Comparison of ENCODE assay signal across 10 cellular contexts in the genomic region with DNA sequence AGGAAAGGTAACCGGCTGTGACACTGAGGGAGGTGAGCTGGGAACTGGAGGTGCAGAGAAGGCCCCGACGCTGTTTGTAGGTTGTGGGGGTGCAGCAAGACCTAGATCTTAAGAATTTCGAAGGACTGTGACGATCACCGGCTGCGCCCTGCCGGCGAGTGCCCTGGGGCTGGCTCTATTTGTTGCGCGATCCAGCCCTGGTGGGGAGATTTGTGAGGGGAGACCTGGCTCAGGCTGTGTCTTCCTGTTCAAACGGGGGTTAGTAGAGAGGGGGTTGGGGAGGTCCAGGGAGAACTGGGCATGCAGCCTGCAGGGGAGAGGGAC. TPM values are rescaled to one million over a fixed set of nuclear protein-coding genes. Genes with fewer than 3 reads are reported as not detected.
DNase-seq lines count a peak whose midpoint lies in the region; ATAC-seq and TF ChIP-seq lines count a peak whose summit lies in the region.
"Not testable (repeated sequence)": the region's sequence is repeated elsewhere in the genome, so short reads cannot be mapped to it uniquely, and the experiment has no call there.
"Had no signal": no experiment of that assay in that cellular context is flagged by ENCODE, and none has a peak within 500 bp of the region (broad histone marks: within the 10 kb centered on the region; RNA-seq: fewer than 3 reads in every experiment).

No MANE protein-coding gene starts in this region.

- H3K27ac Mint-ChIP-seq in T-cell: peak overlapping the region in 1 of 2 donors; percentile 73
- peak overlapping the region; percentile 85 for H3K27ac Mint-ChIP-seq in activated naive CD8-positive, alpha-beta T cell treated with anti-CD3 and anti-CD28 coated beads for 36 hours
- not testable (repeated sequence) for H3K27ac Mint-ChIP-seq in endodermal cell
- H3K27ac Mint-ChIP-seq in naive thymus-derived CD8-positive, alpha-beta T cell: peak overlapping the region; percentile 66 to 96 (median 92)
- peak overlapping the region; percentile 52 for H3K27ac Mint-ChIP-seq in stimulated activated effector memory CD8-positive, alpha-beta T cell treated with anti-CD3 and anti-CD28 coated beads, Interleukin-12 subunit alpha, Interleukin-12 subunit beta, amount 100 ng/mL, for 72 hours

- H3K4me3 Mint-ChIP-seq in T-cell: peak overlapping the region in 2 of 3 donors; percentile 61 to 67
- H3K4me3 Mint-ChIP-seq in activated naive CD8-positive, alpha-beta T cell treated with anti-CD3 and anti-CD28 coated beads for 36 hours: peak overlapping the region; percentile 85
- peak overlapping the region; percentile 39 for H3K4me3 Mint-ChIP-seq in endodermal cell
- peak overlapping the region; percentile 79 to 98 (median 87) for H3K4me3 Mint-ChIP-seq in naive thymus-derived CD8-positive, alpha-beta T cell
- H3K4me3 Mint-ChIP-seq in stimulated activated effector memory CD8-positive, alpha-beta T cell treated with anti-CD3 and anti-CD28 coated beads, Interleukin-12 subunit alpha, Interleukin-12 subunit beta, amount 100 ng/mL, for 72 hours: peak overlapping the region; percentile 76

- peak; percentile 63 to 85 (median 68) for ATAC-seq in T-cell (replicated peaks in 1 of 4)
- peak; percentile 69 to 84 for ATAC-seq in naive thymus-derived CD8-positive, alpha-beta T cell
- peak; percentile 5 for ATAC-seq in stimulated activated effector memory CD8-positive, alpha-beta T cell treated with anti-CD3 and anti-CD28 coated beads, Interleukin-12 subunit alpha, Interleukin-12 subunit beta, amount 100 ng/mL, for 72 hours

- H3K27me3 ChIP-seq in endodermal cell (ENCODE audit: control insufficient read depth, insufficient read depth, low read length, poor library complexity, severe bottlenecking): not testable (repeated sequence)

- peak in 17 of 34 experiments; percentile 5 to 46 (median 26) for DNase-seq in T-cell
- DNase-seq in activated CD8-positive, alpha-beta memory T cell treated with anti-CD3 and anti-CD28 coated beads, Interleukin-2, amount 50 U/mL, for 4 hours: peak; percentile 44
- DNase-seq in activated naive CD8-positive, alpha-beta T cell treated with anti-CD3 and anti-CD28 coated beads for 36 hours; endodermal cell; stimulated activated effector memory CD8-positive, alpha-beta T cell treated with anti-CD3 and anti-CD28 coated beads, Interleukin-12 subunit alpha, Interleukin-12 subunit beta, amount 100 ng/mL, for 72 hours (ENCODE audit: low spot score in 2 of 2): not testable (repeated sequence)
- DNase-seq in naive thymus-derived CD8-positive, alpha-beta T cell: peak in 9 of 10 donors; percentile 15 to 72 (median 63)

- TF ChIP-seq CTCF in endodermal cell (conservative IDR thresholded peaks at IDR 0.05): not testable (repeated sequence)

- H3K27ac ChIP-seq in endodermal cell (ENCODE audit: low read depth, low read length): not testable (repeated sequence)

- H3K9me3 Mint-ChIP-seq in T-cell; activated naive CD8-positive, alpha-beta T cell treated with anti-CD3 and anti-CD28 coated beads for 36 hours; endodermal cell; naive thymus-derived CD8-positive, alpha-beta T cell; stimulated activated effector memory CD8-positive, alpha-beta T cell treated with anti-CD3 and anti-CD28 coated beads, Interleukin-12 subunit alpha, Interleukin-12 subunit beta, amount 100 ng/mL, for 72 hours: not testable (repeated sequence)

- H3K9ac ChIP-seq in ES-I3 (ENCODE audit: low read depth, low read length): peak overlapping the region; percentile 24; the same call in 1 of the 2 replicates
- not testable (repeated sequence) for H3K9ac ChIP-seq in endodermal cell (ENCODE audit: extremely low read depth, low read length, poor library complexity, severe bottlenecking)

- H3K36me3 Mint-ChIP-seq in T-cell; endodermal cell (ENCODE audit: low read depth); naive thymus-derived CD8-positive, alpha-beta T cell; stimulated activated effector memory CD8-positive, alpha-beta T cell treated with anti-CD3 and anti-CD28 coated beads, Interleukin-12 subunit alpha, Interleukin-12 subunit beta, amount 100 ng/mL, for 72 hours: not testable (repeated sequence)
- peaks cover 22% of the 10 kb centered on the region for H3K36me3 Mint-ChIP-seq in activated naive CD8-positive, alpha-beta T cell treated with anti-CD3 and anti-CD28 coated beads for 36 hours

- POLR2A ChIA-PET in T-cell (lab: Charles Lee): not testable (repeated sequence)
- POLR2A ChIA-PET in naive thymus-derived CD8-positive, alpha-beta T cell (lab: Charles Lee): interaction anchor here (1.0 to 8.5 kb wide), 3 partner anchors 36 to 71 kb away, joined by 4 to 98 read pairs (median 18); a partner anchor contains a TSS

- not testable (repeated sequence) for H3K4me1 ChIP-seq in ES-I3 (ENCODE audit: insufficient read depth, low read length); endodermal cell (ENCODE audit: control insufficient read depth, insufficient read depth, low read length)

- 27% methylated on average over 2 of the region's 12 CpGs; no CpG with 5 or more reads in 1 of the 2 experiments for WGBS in endodermal cell (ENCODE audit: insufficient coverage in 1 of 2, insufficient read length in 1 of 2), 2 experiments

- not testable (repeated sequence) for H3K4me1 Mint-ChIP-seq in T-cell, endodermal cell
- peaks cover 18% of the 10 kb centered on the region for H3K4me1 Mint-ChIP-seq in activated naive CD8-positive, alpha-beta T cell treated with anti-CD3 and anti-CD28 coated beads for 36 hours
- peaks cover 3 to 22% (median 14%) of the 10 kb centered on the region in 4 donors for H3K4me1 Mint-ChIP-seq in naive thymus-derived CD8-positive, alpha-beta T cell
- peaks cover 14% of the 10 kb centered on the region for H3K4me1 Mint-ChIP-seq in stimulated activated effector memory CD8-positive, alpha-beta T cell treated with anti-CD3 and anti-CD28 coated beads, Interleukin-12 subunit alpha, Interleukin-12 subunit beta, amount 100 ng/mL, for 72 hours

- H3K4me3 ChIP-seq in endodermal cell (ENCODE audit: low read length): not testable (repeated sequence)

- peaks cover 0 to 22% of the 10 kb centered on the region in 2 donors for H3K27me3 Mint-ChIP-seq in T-cell
- not testable (repeated sequence) for H3K27me3 Mint-ChIP-seq in activated naive CD8-positive, alpha-beta T cell treated with anti-CD3 and anti-CD28 coated beads for 36 hours; naive thymus-derived CD8-positive, alpha-beta T cell
- peaks cover 27% of the 10 kb centered on the region for H3K27me3 Mint-ChIP-seq in endodermal cell (ENCODE audit: insufficient read depth)

- H3K36me3 ChIP-seq in ES-I3 (ENCODE audit: insufficient read depth, low read length); endodermal cell (ENCODE audit: control insufficient read depth, insufficient read depth, low read length): not testable (repeated sequence)

- CTCF ChIA-PET in T-cell (lab: Charles Lee): not testable (repeated sequence)

- H3K9me3 ChIP-seq in ES-I3 (ENCODE audit: control insufficient read depth, insufficient read depth, low read length); endodermal cell (ENCODE audit: control insufficient read depth, low read length): not testable (repeated sequence)

RNA-seq across cellular contexts. Expression of a gene that starts 0.7 kb away (rescaled TPM):
- total RNA-seq in T-cell (100 to 1,000 TPM in 3 of 5 donors, 10 to 100 TPM in 2; 50.8 to 206 (median 117) TPM), endodermal cell (not detected)
- total RNA-seq in activated naive CD8-positive, alpha-beta T cell treated with anti-CD3 and anti-CD28 coated beads for 36 hours: 100 to 1,000 TPM; 260 to 268 TPM
- polyA plus RNA-seq in endodermal cell (2013, experiment 1 of 2): not detected
- polyA plus RNA-seq in endodermal cell (2013, experiment 2 of 2): not detected
- total RNA-seq in naive thymus-derived CD8-positive, alpha-beta T cell: 100 to 1,000 TPM; 456 TPM
- polyA plus RNA-seq in naive thymus-derived CD8-positive, alpha-beta T cell: 1,000 to 10,000 TPM; 2,040 to 2,487 (median 2,320) TPM
- total RNA-seq: GM23248 had no signal
- polyA plus RNA-seq: AG04450, GM12878, GM23248 had no signal

Comparison
In these comparisons a context has a peak if more than half of its experiments do, and no peak if none do; other contexts are left out.
1. ATAC-seq: peak in every context shown above with its lines; median percentile 76 in naive thymus-derived CD8-positive, alpha-beta T cell; 68 in T-cell; 5 in stimulated activated effector memory CD8-positive, alpha-beta T cell treated with anti-CD3 and anti-CD28 coated beads, Interleukin-12 subunit alpha, Interleukin-12 subunit beta, amount 100 ng/mL, for 72 hours.
2. RNA of a gene that starts 0.7 kb away (total RNA-seq): 456 TPM in naive thymus-derived CD8-positive, alpha-beta T cell, 260 to 268 TPM in activated naive CD8-positive, alpha-beta T cell treated with anti-CD3 and anti-CD28 coated beads for 36 hours and 50.8 to 206 TPM in T-cell; not detected in endodermal cell; every median in the first group is over 10 times any median in the second.
3. Peak in every context shown above with its lines, with median percentiles within 50 percentile points of each other: H3K4me3 Mint-ChIP-seq.